In the genomic region with DNA sequence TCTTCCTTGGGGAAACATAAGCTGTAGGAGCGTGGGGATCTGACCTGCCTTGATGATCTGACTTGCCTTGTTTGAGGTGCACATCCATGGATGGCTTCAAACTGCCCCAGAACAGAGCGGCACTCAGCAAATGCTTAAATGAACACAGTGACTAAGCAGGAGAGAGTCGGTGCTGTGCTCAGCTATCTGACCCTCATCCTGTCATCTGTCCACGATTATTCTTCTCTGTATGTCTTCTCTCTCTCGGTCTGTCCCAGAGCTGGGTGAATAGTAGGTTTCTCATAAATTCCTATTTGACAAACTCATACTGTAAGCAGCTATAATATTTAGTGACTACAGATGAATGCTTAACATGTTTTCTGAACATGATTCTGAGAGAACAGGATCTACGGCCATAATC, we compare ENCODE assay signal across 1 cellular context.
TF ChIP-seq lines count a peak whose summit lies in the region.

No MANE protein-coding gene starts in this region.

TF ChIP-seq in K562, 482 proteins besides CTCF, POLR2A, EP300 and RAD21 (continued from another document):
- TF ChIP-seq, protein P1, sequence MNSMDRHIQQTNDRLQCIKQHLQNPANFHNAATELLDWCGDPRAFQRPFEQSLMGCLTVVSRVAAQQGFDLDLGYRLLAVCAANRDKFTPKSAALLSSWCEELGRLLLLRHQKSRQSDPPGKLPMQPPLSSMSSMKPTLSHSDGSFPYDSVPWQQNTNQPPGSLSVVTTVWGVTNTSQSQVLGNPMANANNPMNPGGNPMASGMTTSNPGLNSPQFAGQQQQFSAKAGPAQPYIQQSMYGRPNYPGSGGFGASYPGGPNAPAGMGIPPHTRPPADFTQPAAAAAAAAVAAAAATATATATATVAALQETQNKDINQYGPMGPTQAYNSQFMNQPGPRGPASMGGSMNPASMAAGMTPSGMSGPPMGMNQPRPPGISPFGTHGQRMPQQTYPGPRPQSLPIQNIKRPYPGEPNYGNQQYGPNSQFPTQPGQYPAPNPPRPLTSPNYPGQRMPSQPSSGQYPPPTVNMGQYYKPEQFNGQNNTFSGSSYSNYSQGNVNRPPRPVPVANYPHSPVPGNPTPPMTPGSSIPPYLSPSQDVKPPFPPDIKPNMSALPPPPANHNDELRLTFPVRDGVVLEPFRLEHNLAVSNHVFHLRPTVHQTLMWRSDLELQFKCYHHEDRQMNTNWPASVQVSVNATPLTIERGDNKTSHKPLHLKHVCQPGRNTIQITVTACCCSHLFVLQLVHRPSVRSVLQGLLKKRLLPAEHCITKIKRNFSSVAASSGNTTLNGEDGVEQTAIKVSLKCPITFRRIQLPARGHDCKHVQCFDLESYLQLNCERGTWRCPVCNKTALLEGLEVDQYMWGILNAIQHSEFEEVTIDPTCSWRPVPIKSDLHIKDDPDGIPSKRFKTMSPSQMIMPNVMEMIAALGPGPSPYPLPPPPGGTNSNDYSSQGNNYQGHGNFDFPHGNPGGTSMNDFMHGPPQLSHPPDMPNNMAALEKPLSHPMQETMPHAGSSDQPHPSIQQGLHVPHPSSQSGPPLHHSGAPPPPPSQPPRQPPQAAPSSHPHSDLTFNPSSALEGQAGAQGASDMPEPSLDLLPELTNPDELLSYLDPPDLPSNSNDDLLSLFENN (IDR thresholded peaks at IDR 0.05; ENCODE audit: low read depth in 2 of 2, low read length in 2 of 2): peak in 1 of 2 experiments; percentile 59; a peak in 2 of 4 replicates
